ENCODE assay signal across 1 cellular context in the genomic region with DNA sequence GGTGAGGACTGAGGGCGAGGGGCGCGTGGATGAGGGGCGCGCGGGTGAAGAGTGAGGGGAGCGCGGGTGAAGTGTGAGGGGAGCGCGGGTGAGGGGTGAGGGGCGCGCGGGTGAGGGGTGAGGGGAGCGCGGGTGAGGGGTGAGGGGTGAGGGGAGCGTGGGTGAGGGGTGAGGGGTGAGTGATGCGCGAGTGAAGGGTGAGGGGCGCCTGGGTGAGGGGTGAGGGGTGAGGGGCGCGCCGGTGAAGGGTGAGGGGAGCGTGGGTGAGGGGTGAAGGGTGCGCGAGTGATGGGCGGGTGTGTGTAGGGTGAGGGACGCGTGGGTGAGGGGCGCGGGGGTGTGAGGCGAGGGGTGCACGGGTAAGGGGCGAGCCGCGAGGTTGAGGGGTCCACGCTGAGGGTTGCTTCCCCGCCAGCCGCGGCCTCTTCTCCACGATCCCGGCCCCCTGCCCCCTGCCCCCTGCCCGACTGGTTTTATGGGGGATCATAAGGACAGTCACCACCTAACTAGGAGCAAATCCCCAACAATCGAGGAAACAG.
TF ChIP-seq lines count a peak whose summit lies in the region.

No MANE protein-coding gene starts in this region.

TF ChIP-seq in K562, 482 proteins besides CTCF, POLR2A, EP300 and RAD21 (continued from another document):
- TF ChIP-seq, protein P1, sequence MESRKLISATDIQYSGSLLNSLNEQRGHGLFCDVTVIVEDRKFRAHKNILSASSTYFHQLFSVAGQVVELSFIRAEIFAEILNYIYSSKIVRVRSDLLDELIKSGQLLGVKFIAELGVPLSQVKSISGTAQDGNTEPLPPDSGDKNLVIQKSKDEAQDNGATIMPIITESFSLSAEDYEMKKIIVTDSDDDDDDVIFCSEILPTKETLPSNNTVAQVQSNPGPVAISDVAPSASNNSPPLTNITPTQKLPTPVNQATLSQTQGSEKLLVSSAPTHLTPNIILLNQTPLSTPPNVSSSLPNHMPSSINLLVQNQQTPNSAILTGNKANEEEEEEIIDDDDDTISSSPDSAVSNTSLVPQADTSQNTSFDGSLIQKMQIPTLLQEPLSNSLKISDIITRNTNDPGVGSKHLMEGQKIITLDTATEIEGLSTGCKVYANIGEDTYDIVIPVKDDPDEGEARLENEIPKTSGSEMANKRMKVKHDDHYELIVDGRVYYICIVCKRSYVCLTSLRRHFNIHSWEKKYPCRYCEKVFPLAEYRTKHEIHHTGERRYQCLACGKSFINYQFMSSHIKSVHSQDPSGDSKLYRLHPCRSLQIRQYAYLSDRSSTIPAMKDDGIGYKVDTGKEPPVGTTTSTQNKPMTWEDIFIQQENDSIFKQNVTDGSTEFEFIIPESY (CRISPR knock-in tag; IDR thresholded peaks at IDR 0.05) = no peak
- TF ChIP-seq NCOA1 (IDR thresholded peaks at IDR 0.05; ENCODE audit: low read depth) = no peak
- TF ChIP-seq YBX1 (IDR thresholded peaks at IDR 0.05) = no peak
- TF ChIP-seq, protein P2, sequence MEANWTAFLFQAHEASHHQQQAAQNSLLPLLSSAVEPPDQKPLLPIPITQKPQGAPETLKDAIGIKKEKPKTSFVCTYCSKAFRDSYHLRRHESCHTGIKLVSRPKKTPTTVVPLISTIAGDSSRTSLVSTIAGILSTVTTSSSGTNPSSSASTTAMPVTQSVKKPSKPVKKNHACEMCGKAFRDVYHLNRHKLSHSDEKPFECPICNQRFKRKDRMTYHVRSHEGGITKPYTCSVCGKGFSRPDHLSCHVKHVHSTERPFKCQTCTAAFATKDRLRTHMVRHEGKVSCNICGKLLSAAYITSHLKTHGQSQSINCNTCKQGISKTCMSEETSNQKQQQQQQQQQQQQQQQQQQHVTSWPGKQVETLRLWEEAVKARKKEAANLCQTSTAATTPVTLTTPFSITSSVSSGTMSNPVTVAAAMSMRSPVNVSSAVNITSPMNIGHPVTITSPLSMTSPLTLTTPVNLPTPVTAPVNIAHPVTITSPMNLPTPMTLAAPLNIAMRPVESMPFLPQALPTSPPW (CRISPR knock-in tag; IDR thresholded peaks at IDR 0.05) = no peak
- TF ChIP-seq TARDBP (IDR thresholded peaks at IDR 0.05) = no peak
- TF ChIP-seq, protein P3, sequence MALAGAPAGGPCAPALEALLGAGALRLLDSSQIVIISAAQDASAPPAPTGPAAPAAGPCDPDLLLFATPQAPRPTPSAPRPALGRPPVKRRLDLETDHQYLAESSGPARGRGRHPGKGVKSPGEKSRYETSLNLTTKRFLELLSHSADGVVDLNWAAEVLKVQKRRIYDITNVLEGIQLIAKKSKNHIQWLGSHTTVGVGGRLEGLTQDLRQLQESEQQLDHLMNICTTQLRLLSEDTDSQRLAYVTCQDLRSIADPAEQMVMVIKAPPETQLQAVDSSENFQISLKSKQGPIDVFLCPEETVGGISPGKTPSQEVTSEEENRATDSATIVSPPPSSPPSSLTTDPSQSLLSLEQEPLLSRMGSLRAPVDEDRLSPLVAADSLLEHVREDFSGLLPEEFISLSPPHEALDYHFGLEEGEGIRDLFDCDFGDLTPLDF (CRISPR knock-in tag; IDR thresholded peaks at IDR 0.05) = no peak
- TF ChIP-seq ZNF324 (CRISPR knock-in tag; IDR thresholded peaks at IDR 0.05) = no peak
- TF ChIP-seq, protein P4, sequence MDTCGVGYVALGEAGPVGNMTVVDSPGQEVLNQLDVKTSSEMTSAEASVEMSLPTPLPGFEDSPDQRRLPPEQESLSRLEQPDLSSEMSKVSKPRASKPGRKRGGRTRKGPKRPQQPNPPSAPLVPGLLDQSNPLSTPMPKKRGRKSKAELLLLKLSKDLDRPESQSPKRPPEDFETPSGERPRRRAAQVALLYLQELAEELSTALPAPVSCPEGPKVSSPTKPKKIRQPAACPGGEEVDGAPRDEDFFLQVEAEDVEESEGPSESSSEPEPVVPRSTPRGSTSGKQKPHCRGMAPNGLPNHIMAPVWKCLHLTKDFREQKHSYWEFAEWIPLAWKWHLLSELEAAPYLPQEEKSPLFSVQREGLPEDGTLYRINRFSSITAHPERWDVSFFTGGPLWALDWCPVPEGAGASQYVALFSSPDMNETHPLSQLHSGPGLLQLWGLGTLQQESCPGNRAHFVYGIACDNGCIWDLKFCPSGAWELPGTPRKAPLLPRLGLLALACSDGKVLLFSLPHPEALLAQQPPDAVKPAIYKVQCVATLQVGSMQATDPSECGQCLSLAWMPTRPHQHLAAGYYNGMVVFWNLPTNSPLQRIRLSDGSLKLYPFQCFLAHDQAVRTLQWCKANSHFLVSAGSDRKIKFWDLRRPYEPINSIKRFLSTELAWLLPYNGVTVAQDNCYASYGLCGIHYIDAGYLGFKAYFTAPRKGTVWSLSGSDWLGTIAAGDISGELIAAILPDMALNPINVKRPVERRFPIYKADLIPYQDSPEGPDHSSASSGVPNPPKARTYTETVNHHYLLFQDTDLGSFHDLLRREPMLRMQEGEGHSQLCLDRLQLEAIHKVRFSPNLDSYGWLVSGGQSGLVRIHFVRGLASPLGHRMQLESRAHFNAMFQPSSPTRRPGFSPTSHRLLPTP (IDR thresholded peaks at IDR 0.05; ENCODE audit: borderline replicate concordance, extremely low read depth, insufficient read length) = no peak
- no peak for TF ChIP-seq ZNF695 (CRISPR knock-in tag; IDR thresholded peaks at IDR 0.05)
- TF ChIP-seq ZNF124 (CRISPR knock-in tag; IDR thresholded peaks at IDR 0.05) = no peak
- TF ChIP-seq ZNF79 (CRISPR knock-in tag; IDR thresholded peaks at IDR 0.05; ENCODE audit: low read depth) = no peak
